Comparison of ENCODE assay signal across 15 cellular contexts in genomic region chr1:162159515-162159914, GRCh38.
DNase-seq lines count a peak whose midpoint lies in the region; ATAC-seq and TF ChIP-seq lines count a peak whose summit lies in the region.
"Had no signal": no experiment of that assay in that cellular context is flagged by ENCODE, and none has a peak within 500 bp of the region (broad histone marks: within the 10 kb centered on the region; RNA-seq: fewer than 3 reads in every experiment).

No MANE protein-coding gene starts in this region.

- intact Hi-C loops in body of pancreas (cut with DNase I) = no loop called here
- intact Hi-C loops in transverse colon (cut with DNase I; ENCODE audit: low total_unique reads) = no loop called here

- TF ChIP-seq POLR2A in body of pancreas (IDR thresholded peaks at IDR 0.05) = no peak
- no peak for TF ChIP-seq POLR2A in transverse colon (IDR thresholded peaks at IDR 0.05)

- no peak overlapping the region for H3K4me3 Mint-ChIP-seq in progenitor cell of endocrine pancreas (ENCODE audit: low read depth)
- H3K4me3 Mint-ChIP-seq: activated CD8-positive, alpha-beta T cell treated with anti-CD3 and anti-CD28 coated beads, Interleukin-2, amount 10 ng/mL, durations not matched to agents 7 days and 5 days; stimulated activated effector memory CD8-positive, alpha-beta T cell treated with anti-CD3 and anti-CD28 coated beads, Interleukin-12 subunit alpha, Interleukin-12 subunit beta, amount 100 ng/mL, for 72 hours had no signal

- H3K4me3 ChIP-seq in body of pancreas (no peak overlapping the region), transverse colon (no peak overlapping the region)
- H3K4me3 ChIP-seq: GM23248, tibial nerve had no signal

- no peaks in the 10 kb centered on the region for H3K27me3 ChIP-seq in body of pancreas
- no peaks in the 10 kb centered on the region for H3K27me3 ChIP-seq in transverse colon
- H3K27me3 ChIP-seq: tibial nerve had no signal

- peaks cover 3% of the 10 kb centered on the region for H3K9me3 Mint-ChIP-seq in progenitor cell of endocrine pancreas (ENCODE audit: low read depth)
- H3K9me3 Mint-ChIP-seq: stimulated activated effector memory CD8-positive, alpha-beta T cell treated with anti-CD3 and anti-CD28 coated beads, Interleukin-12 subunit alpha, Interleukin-12 subunit beta, amount 100 ng/mL, for 72 hours had no signal

- TF ChIP-seq CTCF in body of pancreas (IDR thresholded peaks at IDR 0.05) (no peak), transverse colon (IDR thresholded peaks at IDR 0.05) (no peak), progenitor cell of endocrine pancreas (IDR thresholded peaks at IDR 0.05; ENCODE audit: unreplicated experiment) (no peak)

- no peaks in the 10 kb centered on the region for H3K4me1 Mint-ChIP-seq in progenitor cell of endocrine pancreas (ENCODE audit: low read depth)
- H3K4me1 Mint-ChIP-seq: stimulated activated effector memory CD8-positive, alpha-beta T cell treated with anti-CD3 and anti-CD28 coated beads, Interleukin-12 subunit alpha, Interleukin-12 subunit beta, amount 100 ng/mL, for 72 hours had no signal

- H3K27ac ChIP-seq in body of pancreas (peak overlapping the region in 3 of 4 donors; percentile 20 to 33 (median 26)), transverse colon (peak overlapping the region; percentile 49 to 72 (median 68))
- H3K27ac ChIP-seq: GM23248, tibial nerve had no signal

- no peaks in the 10 kb centered on the region for H3K36me3 ChIP-seq in body of pancreas (replicated peaks in 1 of 2; ENCODE audit: insufficient read depth in 1 of 2, low read depth in 2 of 2)
- no peaks in the 10 kb centered on the region for H3K36me3 ChIP-seq in transverse colon
- H3K36me3 ChIP-seq: tibial nerve had no signal

- DNase-seq in NCI-H2227 (lab: John Stamatoyannopoulos, UW; ENCODE audit: unreplicated experiment) = peak; percentile 27
- no peak for DNase-seq in NCI-H2227 treated with DMSO at 0.1 percent for 48 hours (lab: John Stamatoyannopoulos, UW)
- DNase-seq in NCI-H2171 treated with DMSO at 0.1 percent for 48 hours (lab: John Stamatoyannopoulos, UW) = peak; percentile 75
- DNase-seq in body of pancreas = peak; percentile 50 to 62 (median 57)
- peak; percentile 70 for DNase-seq in transverse colon
- DNase-seq in progenitor cell of endocrine pancreas (ENCODE audit: low spot score, unreplicated experiment) = no peak
- DNase-seq: activated CD8-positive, alpha-beta T cell treated with anti-CD3 and anti-CD28 coated beads, Interleukin-2, amount 10 ng/mL, durations not matched to agents 7 days and 5 days; activated effector memory CD4-positive, alpha-beta T cell treated with Interleukin-2 at 50 U/mL for 16 hours; GM23248; mesendoderm; MV-4-11 had no signal

- no peaks in the 10 kb centered on the region for H3K9me3 ChIP-seq in body of pancreas
- no peaks in the 10 kb centered on the region for H3K9me3 ChIP-seq in transverse colon

- H3K36me3 Mint-ChIP-seq in progenitor cell of endocrine pancreas (ENCODE audit: insufficient read depth) = no peaks in the 10 kb centered on the region
- H3K36me3 Mint-ChIP-seq: stimulated activated effector memory CD8-positive, alpha-beta T cell treated with anti-CD3 and anti-CD28 coated beads, Interleukin-12 subunit alpha, Interleukin-12 subunit beta, amount 100 ng/mL, for 72 hours had no signal

- in situ Hi-C loops in transverse colon (cut with MboI; ENCODE audit: low pct_ligation_motif_present in 1 of 4, low pct_unique_long_range_greater_than_20kb in 1 of 4, low sequenced_read_pairs in 3 of 4) = no loop called here

- H3K27me3 Mint-ChIP-seq in progenitor cell of endocrine pancreas = peaks cover 4% of the 10 kb centered on the region

- WGBS in body of pancreas, 2 donors = 53 to 62% methylated on average over 2 of the region's 2 CpGs
- 60 to 67% methylated on average over 1 to 2 of the region's 2 CpGs for WGBS in transverse colon (ENCODE audit: low coverage in 1 of 2), 2 donors

- no peak overlapping the region for H3K27ac Mint-ChIP-seq in progenitor cell of endocrine pancreas
- H3K27ac Mint-ChIP-seq: activated CD8-positive, alpha-beta T cell treated with anti-CD3 and anti-CD28 coated beads, Interleukin-2, amount 10 ng/mL, durations not matched to agents 7 days and 5 days; stimulated activated effector memory CD8-positive, alpha-beta T cell treated with anti-CD3 and anti-CD28 coated beads, Interleukin-12 subunit alpha, Interleukin-12 subunit beta, amount 100 ng/mL, for 72 hours had no signal

- ATAC-seq in body of pancreas (peak; percentile 71), HG03025 (IDR thresholded peaks at IDR 0.05; ENCODE audit: low FRiP score, unreplicated experiment) (no peak), GM19035 (IDR thresholded peaks at IDR 0.05; ENCODE audit: unreplicated experiment) (no peak)
- ATAC-seq: activated CD8-positive, alpha-beta T cell treated with anti-CD3 and anti-CD28 coated beads, Interleukin-2, amount 10 ng/mL, durations not matched to agents 7 days and 5 days; stimulated activated effector memory CD8-positive, alpha-beta T cell treated with anti-CD3 and anti-CD28 coated beads, Interleukin-12 subunit alpha, Interleukin-12 subunit beta, amount 100 ng/mL, for 72 hours had no signal

- H3K4me1 ChIP-seq in body of pancreas (peaks cover 24% of the 10 kb centered on the region), transverse colon (peaks cover 10 to 22% (median 19%) of the 10 kb centered on the region in 4 donors)

- no peak for TF ChIP-seq EP300 in transverse colon (IDR thresholded peaks at IDR 0.05; ENCODE audit: low read depth)

Comparison
In these comparisons a context has a peak if more than half of its experiments do, and no peak if none do; other contexts are left out.
1. DNase-seq: peak in NCI-H2227 (single experiment), NCI-H2171 treated with DMSO at 0.1 percent for 48 hours (single experiment), body of pancreas (4 of 4) and transverse colon (single experiment); none in NCI-H2227 treated with DMSO at 0.1 percent for 48 hours (single experiment) and progenitor cell of endocrine pancreas (single experiment).